Comparison of ENCODE assay signal across 1 cellular context in the genomic region with DNA sequence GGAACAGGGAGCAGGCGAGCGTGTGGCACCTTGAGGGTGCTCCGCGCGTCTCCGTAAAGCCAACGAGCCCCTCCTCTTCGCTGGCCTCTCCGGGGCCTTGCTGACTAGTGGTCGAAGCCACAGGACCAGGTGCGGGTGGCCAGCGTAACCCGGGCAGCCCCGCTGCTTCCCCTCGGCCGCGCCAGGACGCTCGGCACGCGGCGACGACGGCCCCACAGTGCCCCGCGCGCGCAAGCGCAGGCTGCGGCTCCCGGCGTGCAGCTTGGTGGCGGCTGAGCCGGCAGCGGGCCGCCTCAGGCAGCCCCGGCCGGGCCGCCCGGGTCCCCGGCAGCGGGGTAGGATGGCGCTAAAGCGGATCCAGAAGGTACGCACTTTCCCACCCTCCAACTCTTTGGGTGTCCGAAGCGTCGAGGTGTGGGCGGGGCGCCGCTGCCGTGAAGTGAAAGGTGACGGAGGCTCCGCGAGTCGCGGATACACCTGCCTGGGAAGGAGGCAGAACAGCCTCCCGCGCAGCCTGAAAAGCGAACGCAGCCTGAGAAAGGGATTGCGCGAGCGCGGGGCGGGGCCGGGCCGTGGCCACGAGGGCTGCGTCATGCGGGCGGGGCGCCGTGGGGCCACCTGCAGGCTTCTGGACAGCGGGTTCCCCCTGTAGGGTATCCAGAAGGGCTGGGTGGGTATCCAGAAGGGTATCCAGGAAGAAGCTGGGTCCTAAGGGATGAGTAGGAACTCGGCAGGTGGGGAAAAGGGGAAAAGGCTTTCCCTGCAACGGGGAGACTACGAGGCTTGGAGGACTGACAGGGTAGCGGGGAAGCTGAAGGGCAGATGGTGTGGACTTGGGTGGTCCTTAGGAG.
TF ChIP-seq lines count a peak whose summit lies in the region.

A gene (plus strand): TSS at position 244 of the 851 bp plus-strand sequence. CDS start 97 bp downstream, at position 341.

TF ChIP-seq in HepG2, 621 proteins besides CTCF, POLR2A, EP300 and RAD21 (continued from another document and continues in another):
- TF ChIP-seq, protein P1, sequence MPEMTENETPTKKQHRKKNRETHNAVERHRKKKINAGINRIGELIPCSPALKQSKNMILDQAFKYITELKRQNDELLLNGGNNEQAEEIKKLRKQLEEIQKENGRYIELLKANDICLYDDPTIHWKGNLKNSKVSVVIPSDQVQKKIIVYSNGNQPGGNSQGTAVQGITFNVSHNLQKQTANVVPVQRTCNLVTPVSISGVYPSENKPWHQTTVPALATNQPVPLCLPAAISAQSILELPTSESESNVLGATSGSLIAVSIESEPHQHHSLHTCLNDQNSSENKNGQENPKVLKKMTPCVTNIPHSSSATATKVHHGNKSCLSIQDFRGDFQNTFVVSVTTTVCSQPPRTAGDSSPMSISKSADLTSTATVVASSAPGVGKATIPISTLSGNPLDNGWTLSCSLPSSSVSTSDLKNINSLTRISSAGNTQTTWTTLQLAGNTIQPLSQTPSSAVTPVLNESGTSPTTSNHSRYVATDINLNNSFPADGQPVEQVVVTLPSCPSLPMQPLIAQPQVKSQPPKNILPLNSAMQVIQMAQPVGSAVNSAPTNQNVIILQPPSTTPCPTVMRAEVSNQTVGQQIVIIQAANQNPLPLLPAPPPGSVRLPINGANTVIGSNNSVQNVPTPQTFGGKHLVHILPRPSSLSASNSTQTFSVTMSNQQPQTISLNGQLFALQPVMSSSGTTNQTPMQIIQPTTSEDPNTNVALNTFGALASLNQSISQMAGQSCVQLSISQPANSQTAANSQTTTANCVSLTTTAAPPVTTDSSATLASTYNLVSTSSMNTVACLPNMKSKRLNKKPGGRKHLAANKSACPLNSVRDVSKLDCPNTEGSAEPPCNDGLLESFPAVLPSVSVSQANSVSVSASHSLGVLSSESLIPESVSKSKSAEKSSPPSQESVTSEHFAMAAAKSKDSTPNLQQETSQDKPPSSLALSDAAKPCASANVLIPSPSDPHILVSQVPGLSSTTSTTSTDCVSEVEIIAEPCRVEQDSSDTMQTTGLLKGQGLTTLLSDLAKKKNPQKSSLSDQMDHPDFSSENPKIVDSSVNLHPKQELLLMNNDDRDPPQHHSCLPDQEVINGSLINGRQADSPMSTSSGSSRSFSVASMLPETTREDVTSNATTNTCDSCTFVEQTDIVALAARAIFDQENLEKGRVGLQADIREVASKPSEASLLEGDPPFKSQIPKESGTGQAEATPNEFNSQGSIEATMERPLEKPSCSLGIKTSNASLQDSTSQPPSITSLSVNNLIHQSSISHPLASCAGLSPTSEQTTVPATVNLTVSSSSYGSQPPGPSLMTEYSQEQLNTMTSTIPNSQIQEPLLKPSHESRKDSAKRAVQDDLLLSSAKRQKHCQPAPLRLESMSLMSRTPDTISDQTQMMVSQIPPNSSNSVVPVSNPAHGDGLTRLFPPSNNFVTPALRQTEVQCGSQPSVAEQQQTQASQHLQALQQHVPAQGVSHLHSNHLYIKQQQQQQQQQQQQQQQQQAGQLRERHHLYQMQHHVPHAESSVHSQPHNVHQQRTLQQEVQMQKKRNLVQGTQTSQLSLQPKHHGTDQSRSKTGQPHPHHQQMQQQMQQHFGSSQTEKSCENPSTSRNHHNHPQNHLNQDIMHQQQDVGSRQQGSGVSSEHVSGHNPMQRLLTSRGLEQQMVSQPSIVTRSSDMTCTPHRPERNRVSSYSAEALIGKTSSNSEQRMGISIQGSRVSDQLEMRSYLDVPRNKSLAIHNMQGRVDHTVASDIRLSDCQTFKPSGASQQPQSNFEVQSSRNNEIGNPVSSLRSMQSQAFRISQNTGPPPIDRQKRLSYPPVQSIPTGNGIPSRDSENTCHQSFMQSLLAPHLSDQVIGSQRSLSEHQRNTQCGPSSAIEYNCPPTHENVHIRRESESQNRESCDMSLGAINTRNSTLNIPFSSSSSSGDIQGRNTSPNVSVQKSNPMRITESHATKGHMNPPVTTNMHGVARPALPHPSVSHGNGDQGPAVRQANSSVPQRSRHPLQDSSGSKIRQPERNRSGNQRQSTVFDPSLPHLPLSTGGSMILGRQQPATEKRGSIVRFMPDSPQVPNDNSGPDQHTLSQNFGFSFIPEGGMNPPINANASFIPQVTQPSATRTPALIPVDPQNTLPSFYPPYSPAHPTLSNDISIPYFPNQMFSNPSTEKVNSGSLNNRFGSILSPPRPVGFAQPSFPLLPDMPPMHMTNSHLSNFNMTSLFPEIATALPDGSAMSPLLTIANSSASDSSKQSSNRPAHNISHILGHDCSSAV (CRISPR knock-in tag; IDR thresholded peaks at IDR 0.05; ENCODE audit: borderline replicate concordance), result no peak
- TF ChIP-seq ZNF451 (CRISPR knock-in tag; IDR thresholded peaks at IDR 0.05) (peak; percentile 97), TBX2 (CRISPR knock-in tag; IDR thresholded peaks at IDR 0.05; ENCODE audit: borderline replicate concordance) (peak; percentile 90), GATAD1 (CRISPR knock-in tag; IDR thresholded peaks at IDR 0.05) (peak; percentile 64), DR1 (CRISPR knock-in tag; IDR thresholded peaks at IDR 0.05) (peak; percentile 68; the same call in 1 of the 2 replicates), KAT7 (CRISPR knock-in tag; IDR thresholded peaks at IDR 0.05; ENCODE audit: borderline replicate concordance) (no peak), CHD4 (IDR thresholded peaks at IDR 0.05; ENCODE audit: borderline replicate concordance, low read length) (no peak), SP1 (IDR thresholded peaks at IDR 0.05) (no peak), SP1 (CRISPR knock-in tag; IDR thresholded peaks at IDR 0.05) (peak; percentile 83), SALL1 (CRISPR knock-in tag; IDR thresholded peaks at IDR 0.05) (peak; percentile 91), ZNF326 (CRISPR knock-in tag; IDR thresholded peaks at IDR 0.05; ENCODE audit: borderline replicate concordance) (no peak), ZNF546 (CRISPR knock-in tag; conservative IDR thresholded peaks at IDR 0.05) (peak; percentile 54; the same call in 1 of the 2 replicates), ZNF101 (CRISPR knock-in tag; IDR thresholded peaks at IDR 0.05; ENCODE audit: borderline replicate concordance, low read depth) (no peak; the same call in none of the 2 replicates), TP53 (CRISPR knock-in tag; conservative IDR thresholded peaks at IDR 0.05) (peak; percentile 68; the same call in 1 of the 2 replicates), KLF9 (CRISPR knock-in tag; IDR thresholded peaks at IDR 0.05; ENCODE audit: low read depth) (peak; percentile 19; the same call in 1 of the 2 replicates), ZNF773 (CRISPR knock-in tag; IDR thresholded peaks at IDR 0.05; ENCODE audit: borderline replicate concordance) (peak; percentile 89; the same call in 1 of the 2 replicates), RAD51 (IDR thresholded peaks at IDR 0.05; ENCODE audit: borderline replicate concordance) (no peak), TBP (CRISPR knock-in tag; IDR thresholded peaks at IDR 0.05) (no peak), ZNF660 (CRISPR knock-in tag; IDR thresholded peaks at IDR 0.05; ENCODE audit: borderline replicate concordance, low read depth) (no peak), GLI4 (CRISPR knock-in tag; IDR thresholded peaks at IDR 0.05; ENCODE audit: borderline replicate concordance) (0 out of 2 replicates have a peak, but pooled peaks have one; percentile 63), TOE1 (CRISPR knock-in tag; IDR thresholded peaks at IDR 0.05) (peak; percentile 28; the same call in 1 of the 2 replicates), RELA (CRISPR knock-in tag; IDR thresholded peaks at IDR 0.05) (no peak), SP2 (CRISPR knock-in tag; IDR thresholded peaks at IDR 0.05) (no peak), SMAD3 (CRISPR knock-in tag; IDR thresholded peaks at IDR 0.05) (peak; percentile 30; the same call in 1 of the 2 replicates), SMAD9 (CRISPR knock-in tag; IDR thresholded peaks at IDR 0.05) (0 out of 2 replicates have a peak, but pooled peaks have one; percentile 38), ZNF232 (CRISPR knock-in tag; IDR thresholded peaks at IDR 0.05; ENCODE audit: borderline replicate concordance) (peak; percentile 82; the same call in 1 of the 2 replicates), HDAC1 (CRISPR knock-in tag; IDR thresholded peaks at IDR 0.05) (peak; percentile 83), JUN (CRISPR knock-in tag; IDR thresholded peaks at IDR 0.05) (peak; percentile 62; the same call in 1 of the 2 replicates), ZNF17 (CRISPR knock-in tag; IDR thresholded peaks at IDR 0.05) (peak; percentile 79; the same call in 1 of the 2 replicates), FOXC1 (CRISPR knock-in tag; IDR thresholded peaks at IDR 0.05; ENCODE audit: borderline replicate concordance) (peak; percentile 86; the same call in 1 of the 2 replicates), ZNF354B (CRISPR knock-in tag; IDR thresholded peaks at IDR 0.05) (no peak), NFRKB (IDR thresholded peaks at IDR 0.05) (no peak), HOXA9 (CRISPR knock-in tag; IDR thresholded peaks at IDR 0.05; ENCODE audit: borderline replicate concordance) (peak; percentile 56; the same call in 1 of the 2 replicates), ZNF432 (CRISPR knock-in tag; IDR thresholded peaks at IDR 0.05; ENCODE audit: borderline replicate concordance) (no peak), ZNF367 (CRISPR knock-in tag; IDR thresholded peaks at IDR 0.05; ENCODE audit: borderline replicate concordance) (peak; percentile 69; the same call in 1 of the 2 replicates)
- TF ChIP-seq, protein P2, sequence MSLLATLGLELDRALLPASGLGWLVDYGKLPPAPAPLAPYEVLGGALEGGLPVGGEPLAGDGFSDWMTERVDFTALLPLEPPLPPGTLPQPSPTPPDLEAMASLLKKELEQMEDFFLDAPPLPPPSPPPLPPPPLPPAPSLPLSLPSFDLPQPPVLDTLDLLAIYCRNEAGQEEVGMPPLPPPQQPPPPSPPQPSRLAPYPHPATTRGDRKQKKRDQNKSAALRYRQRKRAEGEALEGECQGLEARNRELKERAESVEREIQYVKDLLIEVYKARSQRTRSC (CRISPR knock-in tag; IDR thresholded peaks at IDR 0.05; ENCODE audit: low read depth), result 0 out of 2 replicates have a peak, but pooled peaks have one; percentile 24
- TF ChIP-seq, protein P3, sequence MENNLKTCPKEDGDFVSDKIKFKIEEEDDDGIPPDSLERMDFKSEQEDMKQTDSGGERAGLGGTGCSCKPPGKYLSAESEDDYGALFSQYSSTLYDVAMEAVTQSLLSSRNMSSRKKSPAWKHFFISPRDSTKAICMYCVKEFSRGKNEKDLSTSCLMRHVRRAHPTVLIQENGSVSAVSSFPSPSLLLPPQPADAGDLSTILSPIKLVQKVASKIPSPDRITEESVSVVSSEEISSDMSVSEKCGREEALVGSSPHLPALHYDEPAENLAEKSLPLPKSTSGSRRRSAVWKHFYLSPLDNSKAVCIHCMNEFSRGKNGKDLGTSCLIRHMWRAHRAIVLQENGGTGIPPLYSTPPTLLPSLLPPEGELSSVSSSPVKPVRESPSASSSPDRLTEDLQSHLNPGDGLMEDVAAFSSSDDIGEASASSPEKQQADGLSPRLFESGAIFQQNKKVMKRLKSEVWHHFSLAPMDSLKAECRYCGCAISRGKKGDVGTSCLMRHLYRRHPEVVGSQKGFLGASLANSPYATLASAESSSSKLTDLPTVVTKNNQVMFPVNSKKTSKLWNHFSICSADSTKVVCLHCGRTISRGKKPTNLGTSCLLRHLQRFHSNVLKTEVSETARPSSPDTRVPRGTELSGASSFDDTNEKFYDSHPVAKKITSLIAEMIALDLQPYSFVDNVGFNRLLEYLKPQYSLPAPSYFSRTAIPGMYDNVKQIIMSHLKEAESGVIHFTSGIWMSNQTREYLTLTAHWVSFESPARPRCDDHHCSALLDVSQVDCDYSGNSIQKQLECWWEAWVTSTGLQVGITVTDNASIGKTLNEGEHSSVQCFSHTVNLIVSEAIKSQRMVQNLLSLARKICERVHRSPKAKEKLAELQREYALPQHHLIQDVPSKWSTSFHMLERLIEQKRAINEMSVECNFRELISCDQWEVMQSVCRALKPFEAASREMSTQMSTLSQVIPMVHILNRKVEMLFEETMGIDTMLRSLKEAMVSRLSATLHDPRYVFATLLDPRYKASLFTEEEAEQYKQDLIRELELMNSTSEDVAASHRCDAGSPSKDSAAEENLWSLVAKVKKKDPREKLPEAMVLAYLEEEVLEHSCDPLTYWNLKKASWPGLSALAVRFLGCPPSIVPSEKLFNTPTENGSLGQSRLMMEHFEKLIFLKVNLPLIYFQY (CRISPR knock-in tag; IDR thresholded peaks at IDR 0.05; ENCODE audit: borderline replicate concordance), result peak; percentile 88
- TF ChIP-seq, protein P4, sequence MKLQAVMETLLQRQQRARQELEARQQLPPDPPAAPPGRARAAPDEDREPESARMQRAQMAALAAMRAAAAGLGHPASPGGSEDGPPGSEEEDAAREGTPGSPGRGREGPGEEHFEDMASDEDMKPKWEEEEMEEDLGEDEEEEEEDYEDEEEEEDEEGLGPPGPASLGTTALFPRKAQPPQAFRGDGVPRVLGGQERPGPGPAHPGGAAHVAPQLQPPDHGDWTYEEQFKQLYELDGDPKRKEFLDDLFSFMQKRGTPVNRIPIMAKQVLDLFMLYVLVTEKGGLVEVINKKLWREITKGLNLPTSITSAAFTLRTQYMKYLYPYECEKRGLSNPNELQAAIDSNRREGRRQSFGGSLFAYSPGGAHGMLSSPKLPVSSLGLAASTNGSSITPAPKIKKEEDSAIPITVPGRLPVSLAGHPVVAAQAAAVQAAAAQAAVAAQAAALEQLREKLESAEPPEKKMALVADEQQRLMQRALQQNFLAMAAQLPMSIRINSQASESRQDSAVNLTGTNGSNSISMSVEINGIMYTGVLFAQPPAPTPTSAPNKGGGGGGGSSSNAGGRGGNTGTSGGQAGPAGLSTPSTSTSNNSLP (IDR thresholded peaks at IDR 0.05; ENCODE audit: low read depth, low read length), result no peak
- TF ChIP-seq, protein P5, sequence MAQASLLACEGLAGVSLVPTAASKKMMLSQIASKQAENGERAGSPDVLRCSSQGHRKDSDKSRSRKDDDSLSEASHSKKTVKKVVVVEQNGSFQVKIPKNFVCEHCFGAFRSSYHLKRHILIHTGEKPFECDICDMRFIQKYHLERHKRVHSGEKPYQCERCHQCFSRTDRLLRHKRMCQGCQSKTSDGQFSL (CRISPR knock-in tag; IDR thresholded peaks at IDR 0.05), result peak; percentile 55; the same call in 1 of the 2 replicates
- TF ChIP-seq, protein P6, sequence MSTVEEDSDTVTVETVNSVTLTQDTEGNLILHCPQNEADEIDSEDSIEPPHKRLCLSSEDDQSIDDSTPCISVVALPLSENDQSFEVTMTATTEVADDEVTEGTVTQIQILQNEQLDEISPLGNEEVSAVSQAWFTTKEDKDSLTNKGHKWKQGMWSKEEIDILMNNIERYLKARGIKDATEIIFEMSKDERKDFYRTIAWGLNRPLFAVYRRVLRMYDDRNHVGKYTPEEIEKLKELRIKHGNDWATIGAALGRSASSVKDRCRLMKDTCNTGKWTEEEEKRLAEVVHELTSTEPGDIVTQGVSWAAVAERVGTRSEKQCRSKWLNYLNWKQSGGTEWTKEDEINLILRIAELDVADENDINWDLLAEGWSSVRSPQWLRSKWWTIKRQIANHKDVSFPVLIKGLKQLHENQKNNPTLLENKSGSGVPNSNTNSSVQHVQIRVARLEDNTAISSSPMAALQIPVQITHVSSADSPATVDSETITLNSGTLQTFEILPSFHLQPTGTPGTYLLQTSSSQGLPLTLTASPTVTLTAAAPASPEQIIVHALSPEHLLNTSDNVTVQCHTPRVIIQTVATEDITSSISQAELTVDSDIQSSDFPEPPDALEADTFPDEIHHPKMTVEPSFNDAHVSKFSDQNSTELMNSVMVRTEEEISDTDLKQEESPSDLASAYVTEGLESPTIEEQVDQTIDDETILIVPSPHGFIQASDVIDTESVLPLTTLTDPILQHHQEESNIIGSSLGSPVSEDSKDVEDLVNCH (CRISPR knock-in tag; IDR thresholded peaks at IDR 0.05), result no peak
- TF ChIP-seq, protein P7, sequence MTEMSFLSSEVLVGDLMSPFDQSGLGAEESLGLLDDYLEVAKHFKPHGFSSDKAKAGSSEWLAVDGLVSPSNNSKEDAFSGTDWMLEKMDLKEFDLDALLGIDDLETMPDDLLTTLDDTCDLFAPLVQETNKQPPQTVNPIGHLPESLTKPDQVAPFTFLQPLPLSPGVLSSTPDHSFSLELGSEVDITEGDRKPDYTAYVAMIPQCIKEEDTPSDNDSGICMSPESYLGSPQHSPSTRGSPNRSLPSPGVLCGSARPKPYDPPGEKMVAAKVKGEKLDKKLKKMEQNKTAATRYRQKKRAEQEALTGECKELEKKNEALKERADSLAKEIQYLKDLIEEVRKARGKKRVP (CRISPR knock-in tag; IDR thresholded peaks at IDR 0.05), result peak in 1 of 2 experiments; percentile 91; a peak in 2 of 4 replicates
